1 cellular context compared by ENCODE assay signal in the genomic region with DNA sequence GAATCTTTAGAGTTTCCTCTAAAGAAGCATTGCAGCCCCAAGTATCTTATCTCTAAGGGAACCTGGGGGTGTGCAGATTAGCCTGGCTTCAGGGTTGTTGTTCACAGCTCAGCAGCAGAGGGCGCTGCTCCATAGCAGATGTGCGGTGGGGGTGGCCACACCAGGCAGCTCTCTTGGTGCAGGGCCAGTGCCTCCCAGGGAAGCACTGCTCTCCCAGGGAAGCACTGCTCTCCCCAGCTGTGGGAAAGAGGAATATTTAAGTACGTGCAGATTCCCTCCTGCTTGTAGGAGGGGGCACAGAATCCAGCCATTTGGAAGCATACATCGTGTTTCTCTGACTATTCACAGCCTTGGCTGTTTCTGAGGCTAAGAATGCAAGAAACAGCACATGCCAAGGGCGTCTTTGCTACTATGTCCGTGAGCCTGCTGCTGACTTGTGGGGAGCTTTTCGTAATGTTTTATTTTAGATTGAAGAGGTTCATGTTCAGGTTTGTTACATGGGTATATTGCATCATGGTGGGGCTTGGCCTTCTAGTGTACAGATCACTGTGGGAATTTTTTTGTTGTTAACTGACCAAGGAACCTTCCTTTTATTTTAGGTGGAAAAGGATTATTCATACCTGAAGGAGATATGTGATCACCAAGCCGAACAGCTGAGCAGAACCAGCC.
TF ChIP-seq lines count a peak whose summit lies in the region.

No MANE protein-coding gene starts in this region.

TF ChIP-seq in K562, 482 proteins besides CTCF, POLR2A, EP300 and RAD21 (continued from another document):
- TF ChIP-seq ZBTB33 (CRISPR knock-in tag; IDR thresholded peaks at IDR 0.05): no peak
TF ChIP-seq in K562: peak in this region for 12.
